Comparison of ENCODE assay signal across 1 cellular context in genomic region chr5:73648490-73648889, GRCh38.
TF ChIP-seq lines count a peak whose summit lies in the region.

No MANE protein-coding gene starts in this region.

TF ChIP-seq in IMR-90, 13 proteins besides CTCF, POLR2A, EP300 and RAD21:
- TF ChIP-seq BHLHE40 (IDR thresholded peaks at IDR 0.05; ENCODE audit: low read depth, low read length) (no peak), MAZ (IDR thresholded peaks at IDR 0.05; ENCODE audit: borderline replicate concordance, low read depth, low read length) (no peak)
